ENCODE assay signal across 1 cellular context in genomic region chr5:146338774-146339714, GRCh38.
TF ChIP-seq lines count a peak whose summit lies in the region.

TSS of gene POU4F3 (plus strand) at chr5:146338839. CDS start at chr5:146339113, 274 bp downstream.

TF ChIP-seq in WTC11, 78 proteins besides CTCF, POLR2A, EP300 and RAD21 (continued from another document):
- TF ChIP-seq HMGXB4 (CRISPR knock-in tag; IDR thresholded peaks at IDR 0.05) (no peak), GTF2I (CRISPR knock-in tag; conservative IDR thresholded peaks at IDR 0.05) (no peak), MAX (CRISPR knock-in tag; IDR thresholded peaks at IDR 0.05) (peak; percentile 15; the same call in 1 of the 2 replicates), MXD4 (CRISPR knock-in tag; IDR thresholded peaks at IDR 0.05; ENCODE audit: borderline replicate concordance) (no peak), GABPB1 (CRISPR knock-in tag; IDR thresholded peaks at IDR 0.05) (no peak), IRF1 (CRISPR knock-in tag; IDR thresholded peaks at IDR 0.05) (0 out of 2 replicates have a peak, but pooled peaks have one; percentile 4)
